Comparison of ENCODE assay signal across 20 cellular contexts in the genomic region with DNA sequence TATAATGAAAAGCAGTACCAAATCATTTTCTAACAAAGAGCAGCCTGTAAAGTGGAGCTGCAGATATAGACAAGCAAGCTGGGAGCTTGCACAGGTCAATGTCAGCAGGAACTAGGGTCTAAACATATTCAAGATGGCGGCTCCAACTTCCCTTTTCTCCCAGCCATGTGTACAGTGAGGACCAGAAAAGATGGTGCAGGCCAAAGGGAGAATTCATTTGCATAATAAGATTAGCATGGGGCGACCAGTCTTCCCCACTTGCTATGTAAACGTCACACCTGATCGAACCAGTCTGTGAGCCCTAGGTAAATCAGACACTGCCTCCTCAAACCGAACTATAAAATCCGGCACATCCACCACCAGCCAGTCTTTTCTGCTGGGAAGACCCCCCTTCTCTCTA. TPM values are rescaled to one million over a fixed set of nuclear protein-coding genes. Genes with fewer than 3 reads are reported as not detected.
"Had no signal": no experiment of that assay in that cellular context is flagged by ENCODE, and none has a peak within 500 bp of the region (broad histone marks: within the 10 kb centered on the region; RNA-seq: fewer than 3 reads in every experiment).

No MANE protein-coding gene starts in this region.

- ATAC-seq: activated CD4-positive, alpha-beta T cell treated with anti-CD3 and anti-CD28 coated beads for 36 hours; activated CD8-positive, alpha-beta T cell treated with anti-CD3 and anti-CD28 coated beads, Interleukin-2, amount 10 ng/mL, durations not matched to agents 7 days and 5 days; activated naive CD8-positive, alpha-beta T cell treated with anti-CD3 and anti-CD28 coated beads, Interleukin-2, amount 50 U/mL, for 24 hours; naive thymus-derived CD8-positive, alpha-beta T cell had no signal

- H3K36me3 ChIP-seq: ascending aorta, cardiac muscle cell, heart left ventricle, neutrophil, stomach, thyroid gland, uterus, WERI-Rb-1 had no signal

- H3K4me3 ChIP-seq: ascending aorta, cardiac muscle cell, heart left ventricle, mucosa of descending colon, skin epidermis, stomach, thyroid gland, uterus had no signal

- H3K9me3 ChIP-seq: ascending aorta, heart left ventricle, mucosa of descending colon, neutrophil, stomach, thyroid gland, uterus had no signal

- H3K4me1 ChIP-seq: uterus had no signal

- H3K27ac ChIP-seq: ascending aorta, cardiac muscle cell, heart left ventricle, neutrophil, skin epidermis, stomach, thyroid gland, uterus, WERI-Rb-1 had no signal

- FAIRE-seq: colon, frontal cortex had no signal

- H3K27me3 ChIP-seq: ascending aorta, thyroid gland, uterus had no signal

- DNase-seq: activated CD4-positive, alpha-beta T cell treated with anti-CD3 and anti-CD28 coated beads for 36 hours; activated CD8-positive, alpha-beta memory T cell treated with anti-CD3 and anti-CD28 coated beads, Interleukin-2, amount 50 U/mL, for 48 hours; activated CD8-positive, alpha-beta T cell treated with anti-CD3 and anti-CD28 coated beads, Interleukin-2, amount 10 ng/mL, durations not matched to agents 7 days and 5 days; activated naive CD4-positive, alpha-beta T cell treated with Interleukin-2 at 50 U/mL for 16 hours; activated naive CD8-positive, alpha-beta T cell treated with anti-CD3 and anti-CD28 coated beads, Interleukin-2, amount 50 U/mL, for 24 hours; effector CD4-positive, alpha-beta T cell; heart left ventricle; naive thymus-derived CD8-positive, alpha-beta T cell; posterior cingulate gyrus; uterus; WERI-Rb-1 had no signal

RNA-seq across cellular contexts. Expression of a gene that starts 4.4 kb away (rescaled TPM):
- total RNA-seq: naive thymus-derived CD8-positive, alpha-beta T cell had no signal
- polyA plus RNA-seq: cardiac muscle cell; naive thymus-derived CD8-positive, alpha-beta T cell had no signal
